21 cellular contexts compared by ENCODE assay signal in the genomic region with DNA sequence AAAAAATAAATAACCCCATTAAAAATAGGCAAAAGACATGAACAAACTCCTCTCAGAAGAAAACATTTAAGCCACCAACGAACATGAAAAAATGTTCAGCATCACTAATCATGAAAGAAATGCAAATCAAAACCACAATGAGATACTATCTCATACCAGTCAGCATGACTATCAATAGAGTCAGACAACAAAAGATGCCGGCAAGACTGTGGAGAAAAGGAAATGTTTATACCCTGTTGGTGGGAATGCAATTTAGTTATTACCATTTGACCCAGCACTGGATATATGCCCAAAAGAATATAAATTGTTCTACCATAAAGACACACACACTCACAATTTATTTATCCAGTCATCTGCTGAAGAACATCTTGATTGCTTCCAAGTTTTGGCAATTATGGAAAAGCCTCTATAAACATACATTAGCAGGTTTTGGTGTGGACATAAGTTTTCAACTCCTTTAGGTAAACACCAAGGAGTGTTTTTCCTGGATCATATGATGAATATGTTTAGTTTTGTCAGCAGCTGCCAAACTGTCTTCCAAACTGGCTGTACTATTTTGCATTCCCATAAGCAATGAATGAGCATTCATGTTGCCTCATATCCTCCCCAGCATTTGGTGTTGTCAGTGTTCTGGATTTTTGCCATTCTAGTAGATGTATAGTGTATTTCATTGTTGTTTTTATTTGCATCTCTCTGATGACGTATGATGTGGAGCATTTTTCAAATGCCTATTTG. TPM values are rescaled to one million over a fixed set of nuclear protein-coding genes. Genes with fewer than 3 reads are reported as not detected.
DNase-seq lines count a peak whose midpoint lies in the region; ATAC-seq and TF ChIP-seq lines count a peak whose summit lies in the region.
"Had no signal": no experiment of that assay in that cellular context is flagged by ENCODE, and none has a peak within 500 bp of the region (broad histone marks: within the 10 kb centered on the region; RNA-seq: fewer than 3 reads in every experiment).

No MANE protein-coding gene starts in this region.

- H2BK12ac ChIP-seq in mesenchymal stem cell (ENCODE audit: low read length in 2 of 2): no peak overlapping the region

- H3K4me1 ChIP-seq in mesenchymal stem cell (ENCODE audit: control insufficient read depth, insufficient read depth, low read depth, low read length): no peaks in the 10 kb centered on the region
- H3K4me1 ChIP-seq: Caco-2, Peyer's patch, sigmoid colon, testis had no signal

- no peak for TF ChIP-seq CTCF in brain microvascular endothelial cell (IDR thresholded peaks at IDR 0.05; ENCODE audit: low read depth, low read length, missing control alignments)

- H3K36me3 Mint-ChIP-seq in stimulated activated memory B cell treated with anti-CD40 and anti-IgM and Interleukin-4, amounts not matched to agents 10 μg/mL and 1 μg/mL and 100 μg/mL, for 72 hours: no peaks in the 10 kb centered on the region
- H3K36me3 Mint-ChIP-seq: activated CD4-positive, alpha-beta memory T cell treated with anti-CD3 and anti-CD28 coated beads for 36 hours; naive thymus-derived CD8-positive, alpha-beta T cell had no signal

- no peak overlapping the region for H2BK120ac ChIP-seq in mesenchymal stem cell (ENCODE audit: low read depth, low read length)

- peaks cover 24% of the 10 kb centered on the region for H3K9me3 Mint-ChIP-seq in stimulated activated memory B cell treated with anti-CD40 and anti-IgM and Interleukin-4, amounts not matched to agents 10 μg/mL and 1 μg/mL and 100 μg/mL, for 72 hours

- no peak overlapping the region for H3K4me2 ChIP-seq in mesenchymal stem cell (ENCODE audit: low read length, poor library complexity, severe bottlenecking)

- H3K27me3 Mint-ChIP-seq in stimulated activated memory B cell treated with anti-CD40 and anti-IgM and Interleukin-4, amounts not matched to agents 10 μg/mL and 1 μg/mL and 100 μg/mL, for 72 hours: no peaks in the 10 kb centered on the region

- H3K79me1 ChIP-seq in mesenchymal stem cell (replicated peaks; ENCODE audit: low read length, poor library complexity, severe bottlenecking): no peaks in the 10 kb centered on the region

- ATAC-seq in stimulated activated memory B cell treated with anti-CD40 and anti-IgM and Interleukin-4, amounts not matched to agents 10 μg/mL and 1 μg/mL and 100 μg/mL, for 72 hours: no peak
- no peak for ATAC-seq in Right ventricle myocardium inferior
- ATAC-seq: esophagus mucosa; naive thymus-derived CD8-positive, alpha-beta T cell had no signal

- 30% methylated on average over 2 of the region's 3 CpGs for WGBS in mesenchymal stem cell

- H2AK5ac ChIP-seq in mesenchymal stem cell (ENCODE audit: low read length, severe bottlenecking): no peak overlapping the region

- no peak overlapping the region for H3K4me3 Mint-ChIP-seq in stimulated activated memory B cell treated with anti-CD40 and anti-IgM and Interleukin-4, amounts not matched to agents 10 μg/mL and 1 μg/mL and 100 μg/mL, for 72 hours
- H3K4me3 Mint-ChIP-seq: activated CD4-positive, alpha-beta memory T cell treated with anti-CD3 and anti-CD28 coated beads for 36 hours; naive thymus-derived CD8-positive, alpha-beta T cell had no signal

- H3K27ac ChIP-seq in brain microvascular endothelial cell (peak overlapping the region; percentile 69), mesenchymal stem cell (ENCODE audit: low read length, poor library complexity, severe bottlenecking) (no peak overlapping the region)
- H3K27ac ChIP-seq: Peyer's patch, sigmoid colon, testis had no signal

- in situ Hi-C loops in brain microvascular endothelial cell (cut with HindIII; ENCODE audit: low pct_ligation_motif_present, low sequenced_read_pairs): no loop called here

- H4K91ac ChIP-seq in mesenchymal stem cell (ENCODE audit: low read length): no peak overlapping the region

- no peak overlapping the region for H2BK5ac ChIP-seq in mesenchymal stem cell (ENCODE audit: low read depth, low read length, poor library complexity, severe bottlenecking)

- peaks cover 5% of the 10 kb centered on the region for H3K9me3 ChIP-seq in mesenchymal stem cell (ENCODE audit: control insufficient read depth, low read length)
- H3K9me3 ChIP-seq: Caco-2, Peyer's patch, testis had no signal

- H3K36me3 ChIP-seq in brain microvascular endothelial cell (replicated peaks) (no peaks in the 10 kb centered on the region), mesenchymal stem cell (ENCODE audit: control insufficient read depth in 1 of 2, insufficient read depth in 2 of 2, low read depth in 1 of 2, low read length in 2 of 2) (no peaks in the 10 kb centered on the region)
- H3K36me3 ChIP-seq: Peyer's patch, sigmoid colon had no signal

- intact Hi-C loops in Right ventricle myocardium inferior (cut with DNase I): no loop called here

- no peak overlapping the region for H3K27ac Mint-ChIP-seq in stimulated activated memory B cell treated with anti-CD40 and anti-IgM and Interleukin-4, amounts not matched to agents 10 μg/mL and 1 μg/mL and 100 μg/mL, for 72 hours
- H3K27ac Mint-ChIP-seq: activated CD4-positive, alpha-beta memory T cell treated with anti-CD3 and anti-CD28 coated beads for 36 hours; naive thymus-derived CD8-positive, alpha-beta T cell had no signal

- no peak overlapping the region for H2AFZ ChIP-seq in mesenchymal stem cell (ENCODE audit: low read depth, low read length)

- no peak overlapping the region for H3K4ac ChIP-seq in mesenchymal stem cell (ENCODE audit: low read depth in 1 of 2, low read length in 2 of 2)

- H3K14ac ChIP-seq in mesenchymal stem cell (ENCODE audit: low read length in 2 of 2): no peak overlapping the region

- no peak overlapping the region for H3K23ac ChIP-seq in mesenchymal stem cell (ENCODE audit: low read length in 2 of 2)

- no peak overlapping the region for H3K9ac ChIP-seq in mesenchymal stem cell (ENCODE audit: low read length)

- no peaks in the 10 kb centered on the region for H3K27me3 ChIP-seq in brain microvascular endothelial cell (replicated peaks)
- no peaks in the 10 kb centered on the region for H3K27me3 ChIP-seq in mesenchymal stem cell (ENCODE audit: control insufficient read depth in 1 of 2, insufficient read depth in 1 of 2, low read length in 2 of 2)
- H3K27me3 ChIP-seq: Peyer's patch, sigmoid colon, testis had no signal

- H4K8ac ChIP-seq in mesenchymal stem cell (ENCODE audit: low read length): no peak overlapping the region

- H3K18ac ChIP-seq in mesenchymal stem cell (ENCODE audit: low read depth in 1 of 2, low read length in 2 of 2): no peak overlapping the region

- H2BK15ac ChIP-seq in mesenchymal stem cell (ENCODE audit: low read depth, poor library complexity, severe bottlenecking): no peak overlapping the region

- no peak overlapping the region for H3K4me3 ChIP-seq in brain microvascular endothelial cell (ENCODE audit: low read depth, low read length)
- H3K4me3 ChIP-seq in mesenchymal stem cell (ENCODE audit: insufficient read depth in 1 of 2, low read depth in 1 of 2, low read length in 2 of 2): no peak overlapping the region
- H3K4me3 ChIP-seq: Peyer's patch, sigmoid colon, testis had no signal

- DNase-seq in EL: peak; percentile 77
- DNase-seq in NAMALWA (ENCODE audit: low spot score): peak; percentile 11
- peak; percentile 17 for DNase-seq in brain microvascular endothelial cell
- peak; percentile 86 for DNase-seq in mesenchymal stem cell
- no peak for DNase-seq in NCI-H2107 (lab: John Stamatoyannopoulos, UW)
- DNase-seq in activated T-cell treated with anti-CD3 and anti-CD28 coated beads, Interleukin-2, amount 50 U/mL, for 48 hours: no peak
- DNase-seq in Right ventricle myocardium inferior (ENCODE audit: missing footprints): no peak
- DNase-seq: activated CD4-positive, alpha-beta memory T cell treated with anti-CD3 and anti-CD28 coated beads for 36 hours; activated gamma-delta T cell; Caco-2; MV-4-11; naive thymus-derived CD8-positive, alpha-beta T cell; NCI-H2227 treated with DMSO at 0.1 percent for 48 hours; Peyer's patch; sigmoid colon; T1000; testis had no signal

- H3K4me1 Mint-ChIP-seq in stimulated activated memory B cell treated with anti-CD40 and anti-IgM and Interleukin-4, amounts not matched to agents 10 μg/mL and 1 μg/mL and 100 μg/mL, for 72 hours: peaks cover 11% of the 10 kb centered on the region
- H3K4me1 Mint-ChIP-seq: naive thymus-derived CD8-positive, alpha-beta T cell had no signal

RNA-seq across cellular contexts. Expression of a gene that starts 28.0 kb away (rescaled TPM):
- 0.07 TPM for polyA plus RNA-seq in mesenchymal stem cell (2013, experiment 1 of 2)
- 0.07 TPM for polyA plus RNA-seq in mesenchymal stem cell (2013, experiment 2 of 2)
- total RNA-seq in Right ventricle myocardium inferior: not detected
- total RNA-seq: activated CD4-positive, alpha-beta memory T cell treated with anti-CD3 and anti-CD28 coated beads for 36 hours; Caco-2; cerebellum; esophagus mucosa; kidney epithelial cell; naive thymus-derived CD8-positive, alpha-beta T cell; Peyer's patch; sigmoid colon; testis had no signal
- polyA plus RNA-seq: naive thymus-derived CD8-positive, alpha-beta T cell; sigmoid colon had no signal

RNA-seq across cellular contexts. Expression of a gene that starts 29.6 kb away (rescaled TPM):
- 0.03 TPM for polyA plus RNA-seq in mesenchymal stem cell (2013, experiment 1 of 2)
- polyA plus RNA-seq in mesenchymal stem cell (2013, experiment 2 of 2): not detected
- not detected for total RNA-seq in Right ventricle myocardium inferior
- total RNA-seq: activated CD4-positive, alpha-beta memory T cell treated with anti-CD3 and anti-CD28 coated beads for 36 hours; Caco-2; cerebellum; esophagus mucosa; kidney epithelial cell; naive thymus-derived CD8-positive, alpha-beta T cell; Peyer's patch; sigmoid colon had no signal
- polyA plus RNA-seq: naive thymus-derived CD8-positive, alpha-beta T cell had no signal

RNA-seq across cellular contexts. Expression of a gene that starts 34.2 kb away (rescaled TPM):
- polyA plus RNA-seq in mesenchymal stem cell (2013, experiment 1 of 2): not detected
- not detected for polyA plus RNA-seq in mesenchymal stem cell (2013, experiment 2 of 2)
- not detected for total RNA-seq in Right ventricle myocardium inferior
- total RNA-seq: activated CD4-positive, alpha-beta memory T cell treated with anti-CD3 and anti-CD28 coated beads for 36 hours; Caco-2; cerebellum; esophagus mucosa; kidney epithelial cell; naive thymus-derived CD8-positive, alpha-beta T cell; Peyer's patch; sigmoid colon; testis had no signal
- polyA plus RNA-seq: naive thymus-derived CD8-positive, alpha-beta T cell; sigmoid colon had no signal

RNA-seq across cellular contexts. Expression of a gene that starts 44.9 kb away (rescaled TPM):
- polyA plus RNA-seq in mesenchymal stem cell (2013, experiment 1 of 2): not detected
- not detected for polyA plus RNA-seq in mesenchymal stem cell (2013, experiment 2 of 2)
- not detected for total RNA-seq in Right ventricle myocardium inferior
- total RNA-seq: activated CD4-positive, alpha-beta memory T cell treated with anti-CD3 and anti-CD28 coated beads for 36 hours; Caco-2; cerebellum; esophagus mucosa; kidney epithelial cell; naive thymus-derived CD8-positive, alpha-beta T cell; sigmoid colon had no signal
- polyA plus RNA-seq: naive thymus-derived CD8-positive, alpha-beta T cell; sigmoid colon had no signal

Comparison
In these comparisons a context has a peak if more than half of its experiments do, and no peak if none do; other contexts are left out.
1. DNase-seq: peak in EL (single experiment), NAMALWA (single experiment), brain microvascular endothelial cell (single experiment) and mesenchymal stem cell (single experiment); none in NCI-H2107 (single experiment), activated T-cell treated with anti-CD3 and anti-CD28 coated beads, Interleukin-2, amount 50 U/mL, for 48 hours (0 of 2) and Right ventricle myocardium inferior (single experiment).